Comparison of ENCODE assay signal across 8 cellular contexts in the genomic region with DNA sequence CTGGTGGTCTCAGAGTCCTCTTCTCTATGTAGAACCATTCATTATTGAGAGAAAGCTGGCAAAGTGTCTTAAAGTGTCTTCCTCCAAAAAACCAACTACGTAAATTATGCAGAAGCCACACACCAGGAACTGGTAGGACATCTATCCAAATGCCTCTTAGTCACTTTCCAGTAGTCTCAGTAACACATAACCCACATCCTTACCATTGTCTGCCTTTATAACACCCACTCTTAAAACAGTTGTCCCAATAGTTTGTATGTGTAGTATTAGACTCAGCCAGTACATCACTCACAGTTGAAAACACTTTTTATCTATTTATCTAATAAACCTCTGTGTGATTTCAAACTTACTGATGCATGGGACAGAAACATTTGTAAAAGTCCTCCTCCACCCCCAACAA.
"Had no signal": no experiment of that assay in that cellular context is flagged by ENCODE, and none has a peak within 500 bp of the region (broad histone marks: within the 10 kb centered on the region; RNA-seq: fewer than 3 reads in every experiment).

No MANE protein-coding gene starts in this region.

- H3K4me3 Mint-ChIP-seq: GM23338, H9, HFFc6 had no signal

- H3K9me3 Mint-ChIP-seq: GM23338, H9, HFFc6 had no signal

- DNase-seq: GM23248, GOT3, H7, H9, HCEC 1CT, HFFc6 had no signal

- H3K4me1 Mint-ChIP-seq: GM23338 had no signal

- ATAC-seq: GM23338, HCT116 had no signal

- H3K27ac Mint-ChIP-seq: GM23338, H9, HFFc6 had no signal
